Comparison of ENCODE assay signal across 17 cellular contexts in genomic region chr7:47654672-47655340, GRCh38.
DNase-seq lines count a peak whose midpoint lies in the region; ATAC-seq and TF ChIP-seq lines count a peak whose summit lies in the region.
"Had no signal": no experiment of that assay in that cellular context is flagged by ENCODE, and none has a peak within 500 bp of the region (broad histone marks: within the 10 kb centered on the region; RNA-seq: fewer than 3 reads in every experiment).

No MANE protein-coding gene starts in this region.

- H3K9me3 ChIP-seq in PC-9 (ENCODE audit: insufficient read depth, low read depth) = no peaks in the 10 kb centered on the region
- H3K9me3 ChIP-seq: heart right ventricle had no signal

- peaks cover 52% of the 10 kb centered on the region for H3K4me1 ChIP-seq in PC-9 (replicated peaks; ENCODE audit: insufficient read depth)

- CTCF ChIA-PET in PC-9 (lab: Charles Lee) = interaction anchor here (0.6 to 0.7 kb wide), 3 partner anchors 11 to 314 kb away, joined by 4 to 10 read pairs (median 6); no protein-coding TSS in a partner anchor

- H3K4me2 ChIP-seq in PC-9 = peak overlapping the region; percentile 64; the same call in 1 of the 2 replicates

- H3F3A ChIP-seq in PC-9 (ENCODE audit: insufficient read depth, low read depth) = peaks cover 47% of the 10 kb centered on the region

- H3K79me2 ChIP-seq in PC-9 (ENCODE audit: low read depth) = 0 out of 2 replicates have a peak, but pooled peaks cover 11% of the 10 kb centered on the region

- DNase-seq in COLO829 (ENCODE audit: low spot score) (peak; percentile 62), PC-9 (no peak), fibroblast of peridontal ligament (ENCODE audit: extremely low read depth) (peak; percentile 65), renal cortical epithelial cell (ENCODE audit: low read depth) (peak; percentile 64)
- no peak for DNase-seq in stimulated activated CD4-positive, alpha-beta T cell treated with anti-CD3 and anti-CD28 coated beads, Interleukin-2, amount 100 ng/mL, for 48 hours
- DNase-seq: activated CD4-positive, alpha-beta T cell treated with anti-CD3 and anti-CD28 coated beads, Interleukin-2, amount 50 U/mL, for 48 hours; activated naive CD8-positive, alpha-beta T cell treated with anti-CD3 and anti-CD28 coated beads, Interleukin-2, amount 50 U/mL, for 24 hours; activated T-cell treated with anti-CD3 and anti-CD28 coated beads, Interleukin-2, amount 50 U/mL, for 72 hours; AML-193; GOT3; heart right ventricle; Kasumi-1 had no signal

- no peak for TF ChIP-seq CTCF in PC-9 (conservative IDR thresholded peaks at IDR 0.05)

- no peaks in the 10 kb centered on the region for H4K20me1 ChIP-seq in PC-9 (ENCODE audit: insufficient read depth)

- ATAC-seq in HG03135 (IDR thresholded peaks at IDR 0.05; ENCODE audit: unreplicated experiment) (no peak), HG03460 (IDR thresholded peaks at IDR 0.05; ENCODE audit: unreplicated experiment) (no peak), HG02885 (IDR thresholded peaks at IDR 0.05; ENCODE audit: poor library complexity, unreplicated experiment) (no peak)
- ATAC-seq: activated naive CD8-positive, alpha-beta T cell treated with anti-CD3 and anti-CD28 coated beads, Interleukin-2, amount 50 U/mL, for 24 hours; activated T-cell treated with anti-CD3 and anti-CD28 coated beads, Interleukin-2, amount 50 U/mL, for 72 hours; heart right ventricle had no signal

- no peak overlapping the region for H3K4me3 ChIP-seq in PC-9
- H3K4me3 ChIP-seq: heart right ventricle, SK-N-MC had no signal

- no peaks in the 10 kb centered on the region for H3K27me3 ChIP-seq in PC-9 (ENCODE audit: insufficient read depth, low read depth)
- H3K27me3 ChIP-seq: heart right ventricle had no signal

- no peaks in the 10 kb centered on the region for H3K9me2 ChIP-seq in PC-9 (ENCODE audit: insufficient read depth)

- no peaks in the 10 kb centered on the region for H3K36me3 ChIP-seq in PC-9 (ENCODE audit: low read depth)
- H3K36me3 ChIP-seq: heart right ventricle had no signal

- POLR2A ChIA-PET in PC-9 (lab: Charles Lee; ENCODE audit: unreplicated experiment) = no interaction called here

- H3K27ac ChIP-seq in PC-9 = peak overlapping the region; percentile 98
- H3K27ac ChIP-seq: HL-60, SK-N-MC had no signal

- intact Hi-C loops in PC-9 (cut with micrococcal nuclease; ENCODE audit: unreplicated experiment) = loop anchor here (5.0 kb wide), 1 partner anchor 53 kb away; no protein-coding TSS in a partner anchor

- BruUV-seq in PC-9 (replicated peaks; lab: Mats Ljungman, UMichigan) = no TSS peak

- no peak overlapping the region for H2AFZ ChIP-seq in PC-9

Comparison
In these comparisons a context has a peak if more than half of its experiments do, and no peak if none do; other contexts are left out.
1. DNase-seq: peak in COLO829 (single experiment), fibroblast of peridontal ligament (single experiment) and renal cortical epithelial cell (single experiment); none in PC-9 (0 of 2) and stimulated activated CD4-positive, alpha-beta T cell treated with anti-CD3 and anti-CD28 coated beads, Interleukin-2, amount 100 ng/mL, for 48 hours (0 of 2).